ENCODE assay signal across 8 cellular contexts in genomic region chr17:7015587-7016020, GRCh38. TPM values are rescaled to one million over a fixed set of nuclear protein-coding genes. Genes with fewer than 3 reads are reported as not detected.
A peak's percentile ranks its signal among the peaks of the same experiment; 100 is the strongest.
DNase-seq lines count a peak whose midpoint lies in the region; ATAC-seq and TF ChIP-seq lines count a peak whose summit lies in the region.

No MANE protein-coding gene starts in this region.

- H3K27me3 Mint-ChIP-seq in glutamatergic neuron (ENCODE audit: unreplicated experiment) = peaks cover 9% of the 10 kb centered on the region
- H3K27me3 Mint-ChIP-seq in stimulated activated naive B cell treated with anti-CD40 and anti-IgM and Interleukin-4, amounts not matched to agents 10 μg/mL and 1 μg/mL and 100 μg/mL, for 72 hours = no peaks in the 10 kb centered on the region

- H3K36me3 Mint-ChIP-seq in glutamatergic neuron (ENCODE audit: unreplicated experiment) = no peaks in the 10 kb centered on the region
- peaks cover 37 to 50% of the 10 kb centered on the region in 2 donors for H3K36me3 Mint-ChIP-seq in stimulated activated naive B cell treated with anti-CD40 and anti-IgM and Interleukin-4, amounts not matched to agents 10 μg/mL and 1 μg/mL and 100 μg/mL, for 72 hours

- peaks cover 9% of the 10 kb centered on the region for H3K4me1 Mint-ChIP-seq in glutamatergic neuron (ENCODE audit: low read depth, unreplicated experiment)
- H3K4me1 Mint-ChIP-seq in stimulated activated naive B cell treated with anti-CD40 and anti-IgM and Interleukin-4, amounts not matched to agents 10 μg/mL and 1 μg/mL and 100 μg/mL, for 72 hours = peaks cover 39 to 60% of the 10 kb centered on the region in 2 donors

- DNase-seq in HFF-Myc (ENCODE audit: extremely low read depth, low read depth) = no peak
- DNase-seq in activated CD4-positive, alpha-beta T cell treated with anti-CD3 and anti-CD28 coated beads, Interleukin-2, amount 50 U/mL, for 48 hours = peak; percentile 39 to 53
- DNase-seq in glutamatergic neuron = no peak
- no peak for DNase-seq in stimulated activated naive B cell treated with anti-CD40 and anti-IgM and Interleukin-4, amounts not matched to agents 10 μg/mL and 1 μg/mL and 100 μg/mL, for 72 hours
- no peak for DNase-seq in AML-193 (lab: John Stamatoyannopoulos, UW)

- TF ChIP-seq CTCF in HFF-Myc (IDR thresholded peaks at IDR 0.05; ENCODE audit: low read depth, low read length, missing control alignments) = no peak
- TF ChIP-seq CTCF in glutamatergic neuron (IDR thresholded peaks at IDR 0.05; ENCODE audit: partially characterized antibody, unreplicated experiment) = no peak

- H3K9me3 Mint-ChIP-seq in glutamatergic neuron (ENCODE audit: unreplicated experiment) = peaks cover 4% of the 10 kb centered on the region
- H3K9me3 Mint-ChIP-seq in stimulated activated naive B cell treated with anti-CD40 and anti-IgM and Interleukin-4, amounts not matched to agents 10 μg/mL and 1 μg/mL and 100 μg/mL, for 72 hours = no peaks in the 10 kb centered on the region

- peak overlapping the region; percentile 91 for H3K4me3 Mint-ChIP-seq in glutamatergic neuron (ENCODE audit: unreplicated experiment)
- H3K4me3 Mint-ChIP-seq in stimulated activated naive B cell treated with anti-CD40 and anti-IgM and Interleukin-4, amounts not matched to agents 10 μg/mL and 1 μg/mL and 100 μg/mL, for 72 hours = peak overlapping the region; percentile 94 to 100

- ATAC-seq in stimulated activated naive B cell treated with anti-CD40 and anti-IgM and Interleukin-4, amounts not matched to agents 10 μg/mL and 1 μg/mL and 100 μg/mL, for 72 hours (replicated peaks) = no peak
- ATAC-seq in GM21381 (IDR thresholded peaks at IDR 0.05; ENCODE audit: unreplicated experiment) = no peak
- ATAC-seq in HG02623 (IDR thresholded peaks at IDR 0.05; ENCODE audit: unreplicated experiment) = no peak
- no peak for ATAC-seq in HG03095 (IDR thresholded peaks at IDR 0.05; ENCODE audit: unreplicated experiment)

- H3K4me3 ChIP-seq in HFF-Myc (replicated peaks; ENCODE audit: low read depth, low read length) = peak overlapping the region; percentile 88

- peak overlapping the region; percentile 78 for H3K27ac Mint-ChIP-seq in glutamatergic neuron (ENCODE audit: unreplicated experiment)
- peak overlapping the region; percentile 98 for H3K27ac Mint-ChIP-seq in stimulated activated naive B cell treated with anti-CD40 and anti-IgM and Interleukin-4, amounts not matched to agents 10 μg/mL and 1 μg/mL and 100 μg/mL, for 72 hours

RNA-seq across cellular contexts. Expression of gene RNASEK, which starts 3.2 kb away (rescaled TPM):
- 179 TPM for total RNA-seq in glutamatergic neuron (ENCODE audit: unreplicated experiment)

RNA-seq across cellular contexts. Expression of gene BCL6B, which starts 7.2 kb away (rescaled TPM):
- not detected for total RNA-seq in glutamatergic neuron (ENCODE audit: unreplicated experiment)

RNA-seq across cellular contexts. Expression of gene ALOX12, which starts 19.8 kb away (rescaled TPM):
- total RNA-seq in glutamatergic neuron (ENCODE audit: unreplicated experiment) = not detected

RNA-seq across cellular contexts. Expression of gene SLC16A13, which starts 20.2 kb away (rescaled TPM):
- 2.9 TPM for total RNA-seq in glutamatergic neuron (ENCODE audit: unreplicated experiment)

RNA-seq across cellular contexts. Expression of gene SLC16A11, which starts 28.3 kb away (rescaled TPM):
- total RNA-seq in glutamatergic neuron (ENCODE audit: unreplicated experiment) = 0.54 TPM

Comparison
In these comparisons a context has a peak if more than half of its experiments do, and no peak if none do; other contexts are left out.
1. DNase-seq: peak in activated CD4-positive, alpha-beta T cell treated with anti-CD3 and anti-CD28 coated beads, Interleukin-2, amount 50 U/mL, for 48 hours (2 of 2); none in HFF-Myc (single experiment), glutamatergic neuron (single experiment), stimulated activated naive B cell treated with anti-CD40 and anti-IgM and Interleukin-4, amounts not matched to agents 10 μg/mL and 1 μg/mL and 100 μg/mL, for 72 hours (single experiment) and AML-193 (0 of 2).